ENCODE assay signal across 1 cellular context in the genomic region with DNA sequence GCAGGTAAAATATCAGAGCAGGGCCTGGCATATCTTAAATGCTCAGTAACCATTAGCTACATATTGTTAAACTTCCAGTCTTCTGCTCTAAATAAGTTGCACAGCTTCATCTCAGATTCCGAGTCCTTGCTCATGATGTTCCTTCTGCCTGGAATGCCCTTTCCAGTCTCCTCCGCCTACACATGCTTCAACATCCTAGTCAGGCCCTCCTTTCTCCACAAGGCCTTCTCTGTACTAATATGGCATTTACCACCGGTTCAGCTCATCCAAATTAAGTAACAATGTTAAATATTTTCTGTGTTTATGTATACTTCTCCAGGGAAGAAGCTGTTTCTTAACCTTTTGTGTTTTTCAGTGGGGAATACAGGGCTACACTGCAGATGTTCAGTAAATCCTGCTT.
TF ChIP-seq lines count a peak whose summit lies in the region.

No MANE protein-coding gene starts in this region.

TF ChIP-seq in IMR-90, 13 proteins besides CTCF, POLR2A, EP300 and RAD21 (continued from another document):
- TF ChIP-seq, protein P1, sequence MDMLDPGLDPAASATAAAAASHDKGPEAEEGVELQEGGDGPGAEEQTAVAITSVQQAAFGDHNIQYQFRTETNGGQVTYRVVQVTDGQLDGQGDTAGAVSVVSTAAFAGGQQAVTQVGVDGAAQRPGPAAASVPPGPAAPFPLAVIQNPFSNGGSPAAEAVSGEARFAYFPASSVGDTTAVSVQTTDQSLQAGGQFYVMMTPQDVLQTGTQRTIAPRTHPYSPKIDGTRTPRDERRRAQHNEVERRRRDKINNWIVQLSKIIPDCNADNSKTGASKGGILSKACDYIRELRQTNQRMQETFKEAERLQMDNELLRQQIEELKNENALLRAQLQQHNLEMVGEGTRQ (IDR thresholded peaks at IDR 0.05; ENCODE audit: low read depth, low read length) = no peak
- no peak for TF ChIP-seq RCOR1 (IDR thresholded peaks at IDR 0.05; ENCODE audit: insufficient replicate concordance, low read length)
- TF ChIP-seq MXI1 (IDR thresholded peaks at IDR 0.05; ENCODE audit: borderline replicate concordance, low read depth, low read length) = no peak
- no peak for TF ChIP-seq FOS (IDR thresholded peaks at IDR 0.05; ENCODE audit: low read depth, low read length)
- TF ChIP-seq CEBPB (IDR thresholded peaks at IDR 0.05; ENCODE audit: low read depth, low read length) = no peak
- TF ChIP-seq BHLHE40 (IDR thresholded peaks at IDR 0.05; ENCODE audit: low read depth, low read length) = no peak
